Comparison of ENCODE assay signal across 9 cellular contexts in the genomic region with DNA sequence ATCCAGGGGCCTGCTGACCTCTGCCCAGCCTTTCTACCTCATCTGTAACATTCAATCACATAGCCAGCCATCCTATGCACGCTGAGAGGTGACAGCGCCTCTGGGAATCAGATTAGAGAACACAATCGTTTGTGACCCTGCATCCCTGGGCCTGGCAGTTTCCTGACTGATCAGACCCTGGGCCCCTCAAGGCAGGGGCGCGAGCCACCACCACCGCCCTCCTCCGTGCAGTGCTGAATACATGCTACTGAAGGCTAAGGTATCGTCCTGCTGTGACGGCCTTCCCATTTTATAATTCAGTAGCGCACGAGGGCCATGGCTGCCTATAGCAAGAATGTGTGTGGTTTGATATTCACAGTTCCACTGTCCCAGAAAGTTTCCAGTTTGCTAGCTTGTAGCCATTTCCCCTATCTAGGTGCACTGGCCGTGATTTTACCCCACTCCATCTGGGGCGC. TPM values are rescaled to one million over a fixed set of nuclear protein-coding genes. Genes with fewer than 3 reads are reported as not detected.
A peak's percentile ranks its signal among the peaks of the same experiment; 100 is the strongest.
DNase-seq lines count a peak whose midpoint lies in the region; ATAC-seq, FAIRE-seq and TF ChIP-seq lines count a peak whose summit lies in the region.
"Had no signal": no experiment of that assay in that cellular context is flagged by ENCODE, and none has a peak within 500 bp of the region (broad histone marks: within the 10 kb centered on the region; RNA-seq: fewer than 3 reads in every experiment).

No MANE protein-coding gene starts in this region.

- H3K27me3 ChIP-seq in HCT116 (ENCODE audit: insufficient read depth, low read length) (no peaks in the 10 kb centered on the region), ascending aorta (no peaks in the 10 kb centered on the region), layer of hippocampus (ENCODE audit: control insufficient read depth, insufficient read depth, low read length) (no peaks in the 10 kb centered on the region), testis (no peaks in the 10 kb centered on the region)

- ATAC-seq in HCT116 (no peak), HG02798 (IDR thresholded peaks at IDR 0.05; ENCODE audit: poor library complexity, unreplicated experiment) (no peak)

- no peak overlapping the region for H2AFZ ChIP-seq in HCT116 (ENCODE audit: low read depth, low read length, poor library complexity, severe bottlenecking)

- intact Hi-C loops in HCT116 (cut with micrococcal nuclease) (no loop called here), ascending aorta (cut with DNase I) (loop anchor here (10.0 kb wide), 1 partner anchor 1721 kb away; no protein-coding TSS in a partner anchor), testis (cut with DNase I; ENCODE audit: low total_unique reads) (no loop called here)

- CTCF ChIA-PET in AG04449 (lab: Yijun Ruan, JAX) = interaction anchor here (1.3 to 1.8 kb wide), 2 partner anchors 8 to 10 kb away, joined by 3 to 17 read pairs; no protein-coding TSS in a partner anchor
- CTCF ChIA-PET in HCT116 (lab: Charles Lee) = no interaction called here

- RAD21 ChIA-PET in HCT116 (lab: Charles Lee; ENCODE audit: low non-redundant PET in 1 of 2, low total read pairs in 2 of 2, uncharacterized antibody in 2 of 2, unreplicated experiment in 2 of 2) = no interaction called here

- FAIRE-seq in D721Med (lab: Jason Lieb, UNC) = no peak
- FAIRE-seq: islet of Langerhans had no signal

- no peaks in the 10 kb centered on the region for H3K9me2 ChIP-seq in HCT116 (ENCODE audit: insufficient read depth)

- H3K4me3 ChIP-seq in AG04449 (ENCODE audit: low read depth, low read length) (peak overlapping the region; percentile 81), HCT116 (replicated peaks in 1 of 2; ENCODE audit: low read depth in 1 of 2, low read length in 2 of 2) (peak overlapping the region; percentile 60 to 74), ascending aorta (peak overlapping the region; percentile 93 to 94), testis (peak overlapping the region; percentile 44 to 87)

- H3K27ac ChIP-seq in HCT116 (ENCODE audit: low read depth, low read length) = peak overlapping the region; percentile 94
- H3K27ac ChIP-seq in ascending aorta = peak overlapping the region; percentile 23 to 71
- H3K27ac ChIP-seq in layer of hippocampus (ENCODE audit: low read depth, low read length) = peak overlapping the region; percentile 94
- peak overlapping the region in 1 of 2 donors; percentile 88 for H3K27ac ChIP-seq in testis

- peaks cover 22% of the 10 kb centered on the region for H3K79me2 ChIP-seq in HCT116 (ENCODE audit: insufficient read depth, low read length)

- H3K4me2 ChIP-seq in HCT116 (ENCODE audit: low read length) = peak overlapping the region; percentile 100

- TF ChIP-seq POLR2A in HCT116 (IDR thresholded peaks at IDR 0.05; ENCODE audit: borderline replicate concordance, extremely low read depth, insufficient read depth, insufficient read length) (no peak), testis (IDR thresholded peaks at IDR 0.05) (no peak)

- H4K20me1 ChIP-seq in HCT116 (ENCODE audit: insufficient read depth) = no peaks in the 10 kb centered on the region

- DNase-seq in AG04449 (ENCODE audit: low read depth, low spot score) (no peak), HCT116 (ENCODE audit: low read depth, low spot score) (no peak), ascending aorta (ENCODE audit: low spot score in 2 of 2) (no peak), testis (peak; percentile 29), D721Med (ENCODE audit: insufficient read length, low spot score) (no peak), amniotic stem cell (lab: John Stamatoyannopoulos, UW) (no peak)

- H3K36me3 ChIP-seq in HCT116 (ENCODE audit: control insufficient read depth in 1 of 2, insufficient read depth in 2 of 2, low read length in 2 of 2) (peaks cover 2 to 4% of the 10 kb centered on the region in 2 experiments; a peak in 1 of 4 replicates), ascending aorta (peaks cover 0 to 4% of the 10 kb centered on the region in 2 donors), testis (ENCODE audit: low read depth, missing control alignments) (no peaks in the 10 kb centered on the region)

- TF ChIP-seq RAD21 in HCT116 (IDR thresholded peaks at IDR 0.05; ENCODE audit: low read depth) = no peak

- H3K9ac ChIP-seq in HCT116 (ENCODE audit: low read length) = peak overlapping the region; percentile 68

- BruUV-seq in HCT116 (replicated peaks; lab: Mats Ljungman, UMichigan) = no TSS peak

- WGBS in testis, 2 donors = 30 to 36% methylated on average over 8 to 13 of the region's 13 CpGs

- H3K4me1 ChIP-seq in HCT116 (ENCODE audit: control insufficient read depth in 1 of 2, insufficient read depth in 2 of 2, low read length in 2 of 2) (peaks cover 15 to 18% of the 10 kb centered on the region in 2 experiments), ascending aorta (peaks cover 3 to 10% of the 10 kb centered on the region in 2 donors), testis (peaks cover 6% of the 10 kb centered on the region)

- POLR2A ChIA-PET in AG04449 (lab: Yijun Ruan, JAX) (no interaction called here), HCT116 (lab: Charles Lee) (no interaction called here)

- no peaks in the 10 kb centered on the region for H3K9me3 ChIP-seq in HCT116 (ENCODE audit: control insufficient read depth in 1 of 2, insufficient read depth in 1 of 2, low read depth in 1 of 2, low read length in 2 of 2)
- no peaks in the 10 kb centered on the region for H3K9me3 ChIP-seq in ascending aorta
- H3K9me3 ChIP-seq in testis = no peaks in the 10 kb centered on the region

- TF ChIP-seq CTCF in AG04449 (IDR thresholded peaks at IDR 0.05; ENCODE audit: insufficient read depth, low read length, missing control alignments) (no peak), HCT116 (IDR thresholded peaks at IDR 0.05 in 2 of 3, conservative IDR thresholded peaks at IDR 0.05 in 1 of 3; ENCODE audit: borderline replicate concordance in 1 of 3, insufficient read depth in 1 of 3, low read depth in 2 of 3, low read length in 2 of 3) (no peak), ascending aorta (IDR thresholded peaks at IDR 0.05) (no peak), testis (IDR thresholded peaks at IDR 0.05) (no peak), D721Med (IDR thresholded peaks at IDR 0.05; ENCODE audit: insufficient read depth, missing control alignments) (no peak)

TF ChIP-seq in HCT116, 20 proteins besides CTCF, POLR2A, EP300 and RAD21:
- TF ChIP-seq EGR1 (IDR thresholded peaks at IDR 0.05; ENCODE audit: low read depth) = no peak
- TF ChIP-seq, protein P1, sequence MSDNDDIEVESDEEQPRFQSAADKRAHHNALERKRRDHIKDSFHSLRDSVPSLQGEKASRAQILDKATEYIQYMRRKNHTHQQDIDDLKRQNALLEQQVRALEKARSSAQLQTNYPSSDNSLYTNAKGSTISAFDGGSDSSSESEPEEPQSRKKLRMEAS (IDR thresholded peaks at IDR 0.05) = no peak
- TF ChIP-seq TCF7L2 (IDR thresholded peaks at IDR 0.05; ENCODE audit: borderline replicate concordance, extremely low read depth, insufficient read depth, insufficient read length) = no peak
- TF ChIP-seq YY1 (IDR thresholded peaks at IDR 0.05; ENCODE audit: extremely low read depth, insufficient replicate concordance, low read depth, low read length) = no peak
- no peak for TF ChIP-seq CBX3 (IDR thresholded peaks at IDR 0.05; ENCODE audit: low read depth)
- TF ChIP-seq ZFX (IDR thresholded peaks at IDR 0.05) = no peak
- no peak for TF ChIP-seq CEBPB (IDR thresholded peaks at IDR 0.05; ENCODE audit: low read depth)
- no peak for TF ChIP-seq JUND (IDR thresholded peaks at IDR 0.05)
- TF ChIP-seq SIN3A (IDR thresholded peaks at IDR 0.05; ENCODE audit: low read depth) = no peak
- TF ChIP-seq, protein P2, sequence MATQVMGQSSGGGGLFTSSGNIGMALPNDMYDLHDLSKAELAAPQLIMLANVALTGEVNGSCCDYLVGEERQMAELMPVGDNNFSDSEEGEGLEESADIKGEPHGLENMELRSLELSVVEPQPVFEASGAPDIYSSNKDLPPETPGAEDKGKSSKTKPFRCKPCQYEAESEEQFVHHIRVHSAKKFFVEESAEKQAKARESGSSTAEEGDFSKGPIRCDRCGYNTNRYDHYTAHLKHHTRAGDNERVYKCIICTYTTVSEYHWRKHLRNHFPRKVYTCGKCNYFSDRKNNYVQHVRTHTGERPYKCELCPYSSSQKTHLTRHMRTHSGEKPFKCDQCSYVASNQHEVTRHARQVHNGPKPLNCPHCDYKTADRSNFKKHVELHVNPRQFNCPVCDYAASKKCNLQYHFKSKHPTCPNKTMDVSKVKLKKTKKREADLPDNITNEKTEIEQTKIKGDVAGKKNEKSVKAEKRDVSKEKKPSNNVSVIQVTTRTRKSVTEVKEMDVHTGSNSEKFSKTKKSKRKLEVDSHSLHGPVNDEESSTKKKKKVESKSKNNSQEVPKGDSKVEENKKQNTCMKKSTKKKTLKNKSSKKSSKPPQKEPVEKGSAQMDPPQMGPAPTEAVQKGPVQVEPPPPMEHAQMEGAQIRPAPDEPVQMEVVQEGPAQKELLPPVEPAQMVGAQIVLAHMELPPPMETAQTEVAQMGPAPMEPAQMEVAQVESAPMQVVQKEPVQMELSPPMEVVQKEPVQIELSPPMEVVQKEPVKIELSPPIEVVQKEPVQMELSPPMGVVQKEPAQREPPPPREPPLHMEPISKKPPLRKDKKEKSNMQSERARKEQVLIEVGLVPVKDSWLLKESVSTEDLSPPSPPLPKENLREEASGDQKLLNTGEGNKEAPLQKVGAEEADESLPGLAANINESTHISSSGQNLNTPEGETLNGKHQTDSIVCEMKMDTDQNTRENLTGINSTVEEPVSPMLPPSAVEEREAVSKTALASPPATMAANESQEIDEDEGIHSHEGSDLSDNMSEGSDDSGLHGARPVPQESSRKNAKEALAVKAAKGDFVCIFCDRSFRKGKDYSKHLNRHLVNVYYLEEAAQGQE (IDR thresholded peaks at IDR 0.05; ENCODE audit: low read depth) = no peak
- no peak for TF ChIP-seq EZH2phosphoT487 (IDR thresholded peaks at IDR 0.05; ENCODE audit: borderline replicate concordance)

RNA-seq across cellular contexts. Expression of a gene that starts 1.2 kb away (rescaled TPM):
- 23.6 TPM for total RNA-seq in HCT116 (2021; ENCODE audit: unreplicated experiment)
- 8.3 and 11.5 TPM in 2 replicates for polyA plus RNA-seq in HCT116 (2012)
- 11.5 TPM for total RNA-seq in ascending aorta
- 10 to 100 TPM; 28.2 to 35.1 TPM for total RNA-seq in testis
- 27.5 TPM for polyA plus RNA-seq in testis (ENCODE audit: insufficient read depth, low read depth, low replicate concordance)
